ENCODE assay signal across 21 cellular contexts in the genomic region with DNA sequence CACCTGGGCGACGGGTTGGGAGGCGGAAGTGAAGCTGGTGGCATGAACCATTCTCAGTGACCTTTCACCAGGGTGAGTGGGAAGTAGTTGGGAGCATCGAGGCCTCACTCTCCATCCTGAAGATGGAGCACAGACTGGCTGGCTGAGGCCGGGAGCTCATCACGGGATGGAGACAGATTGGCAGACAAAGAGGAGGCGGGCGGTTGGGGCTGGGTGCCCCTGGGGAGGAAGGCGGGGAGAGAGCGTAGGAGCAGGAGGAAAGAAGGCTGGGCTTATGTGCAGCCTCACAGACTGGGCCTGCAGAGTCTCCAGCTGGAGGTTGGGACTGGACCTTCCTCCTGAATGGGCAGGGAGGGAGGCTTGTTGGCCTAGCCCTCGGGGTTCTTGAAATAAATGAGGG. TPM values are rescaled to one million over a fixed set of nuclear protein-coding genes. Genes with fewer than 3 reads are reported as not detected.
"Had no signal": no experiment of that assay in that cellular context is flagged by ENCODE, and none has a peak within 500 bp of the region (broad histone marks: within the 10 kb centered on the region; RNA-seq: fewer than 3 reads in every experiment).

No MANE protein-coding gene starts in this region.

- H3K27ac ChIP-seq: dorsolateral prefrontal cortex, esophagus squamous epithelium, pancreas, stomach, thoracic aorta had no signal

- H3K9me3 Mint-ChIP-seq: activated naive CD8-positive, alpha-beta T cell treated with anti-CD3 and anti-CD28 coated beads for 36 hours; activated T-cell treated with anti-CD3 and anti-CD28 coated beads, Interleukin-2, amount 50 U/mL, for 24 hours; nephron; T-helper 2 cell treated with Interferon-gamma antibody and Interleukin-4, amounts not matched to agents 5 μg/mL and 100 μg/mL, for 36 hours had no signal

- H3K36me3 ChIP-seq: esophagus squamous epithelium, pancreas, stomach, thoracic aorta had no signal

- H3K4me3 Mint-ChIP-seq: activated CD8-positive, alpha-beta memory T cell treated with anti-CD3 and anti-CD28 coated beads, Interleukin-2, amount 10 ng/mL, durations not matched to agents 7 days and 5 days; activated naive CD8-positive, alpha-beta T cell treated with anti-CD3 and anti-CD28 coated beads for 36 hours; activated T-cell treated with anti-CD3 and anti-CD28 coated beads, Interleukin-2, amount 50 U/mL, for 24 hours; nephron; T-helper 2 cell treated with Interferon-gamma antibody and Interleukin-4, amounts not matched to agents 5 μg/mL and 100 μg/mL, for 36 hours had no signal

- H3K27me3 ChIP-seq: pancreas had no signal

- FAIRE-seq: endometrium, pancreas had no signal

- H3K4me1 ChIP-seq: esophagus squamous epithelium, pancreas, stomach had no signal

- DNase-seq: activated CD4-positive, alpha-beta T cell treated with anti-CD3 and anti-CD28 coated beads, Interleukin-2, amount 50 U/mL, for 48 hours; activated CD4-positive, CD25-positive, alpha-beta regulatory T cell treated with anti-CD3 and anti-CD28 coated beads, Interleukin-2, amount 50 U/mL, for 72 hours; activated CD8-positive, alpha-beta memory T cell treated with anti-CD3 and anti-CD28 coated beads, Interleukin-2, amount 10 ng/mL, durations not matched to agents 7 days and 5 days; activated gamma-delta T cell treated with Interleukin-2 at 50 U/mL for 16 hours; activated naive CD8-positive, alpha-beta T cell treated with anti-CD3 and anti-CD28 coated beads for 36 hours; activated T-cell treated with anti-CD3 and anti-CD28 coated beads, Interleukin-2, amount 50 U/mL, for 24 hours; esophagus squamous epithelium; foreskin fibroblast; left colon; mammary epithelial cell; pancreas; stomach had no signal

- H3K9me3 ChIP-seq: pancreas, stomach, thoracic aorta had no signal

- H3K27ac Mint-ChIP-seq: activated CD8-positive, alpha-beta memory T cell treated with anti-CD3 and anti-CD28 coated beads, Interleukin-2, amount 10 ng/mL, durations not matched to agents 7 days and 5 days; activated naive CD8-positive, alpha-beta T cell treated with anti-CD3 and anti-CD28 coated beads for 36 hours; activated T-cell treated with anti-CD3 and anti-CD28 coated beads, Interleukin-2, amount 50 U/mL, for 24 hours; nephron; T-helper 2 cell treated with Interferon-gamma antibody and Interleukin-4, amounts not matched to agents 5 μg/mL and 100 μg/mL, for 36 hours had no signal

- ATAC-seq: activated CD8-positive, alpha-beta memory T cell treated with anti-CD3 and anti-CD28 coated beads, Interleukin-2, amount 10 ng/mL, durations not matched to agents 7 days and 5 days; left colon; pancreas had no signal

- H3K4me3 ChIP-seq: dorsolateral prefrontal cortex, esophagus squamous epithelium, pancreas, stomach, thoracic aorta had no signal

- H3K36me3 Mint-ChIP-seq: activated CD8-positive, alpha-beta memory T cell treated with anti-CD3 and anti-CD28 coated beads, Interleukin-2, amount 10 ng/mL, durations not matched to agents 7 days and 5 days; activated naive CD8-positive, alpha-beta T cell treated with anti-CD3 and anti-CD28 coated beads for 36 hours had no signal

- H3K4me1 Mint-ChIP-seq: activated CD8-positive, alpha-beta memory T cell treated with anti-CD3 and anti-CD28 coated beads, Interleukin-2, amount 10 ng/mL, durations not matched to agents 7 days and 5 days; activated naive CD8-positive, alpha-beta T cell treated with anti-CD3 and anti-CD28 coated beads for 36 hours had no signal

RNA-seq across cellular contexts. Expression of gene SCRT2, which starts 44.2 kb away (rescaled TPM):
- total RNA-seq: activated CD8-positive, alpha-beta memory T cell treated with anti-CD3 and anti-CD28 coated beads, Interleukin-2, amount 10 ng/mL, durations not matched to agents 7 days and 5 days; activated naive CD8-positive, alpha-beta T cell treated with anti-CD3 and anti-CD28 coated beads for 36 hours; chondrocyte; esophagus squamous epithelium; left colon; mammary epithelial cell; renal cortical epithelial cell; skeletal muscle tissue; stomach; thoracic aorta; ureter had no signal
- polyA plus RNA-seq: mammary epithelial cell, stomach had no signal

RNA-seq across cellular contexts. Expression of gene SLC52A3, which starts 48.5 kb away (rescaled TPM):
- total RNA-seq: activated CD8-positive, alpha-beta memory T cell treated with anti-CD3 and anti-CD28 coated beads, Interleukin-2, amount 10 ng/mL, durations not matched to agents 7 days and 5 days; chondrocyte; mammary epithelial cell; skeletal muscle tissue had no signal
